Comparison of ENCODE assay signal across 9 cellular contexts in genomic region chr4:105666693-105667092, GRCh38. TPM values are rescaled to one million over a fixed set of nuclear protein-coding genes. Genes with fewer than 3 reads are reported as not detected.
DNase-seq lines count a peak whose midpoint lies in the region; ATAC-seq and TF ChIP-seq lines count a peak whose summit lies in the region.
"Had no signal": no experiment of that assay in that cellular context is flagged by ENCODE, and none has a peak within 500 bp of the region (broad histone marks: within the 10 kb centered on the region; RNA-seq: fewer than 3 reads in every experiment).

No MANE protein-coding gene starts in this region.

- no peak overlapping the region for H3K27ac ChIP-seq in testis

- intact Hi-C loops in testis (cut with DNase I; ENCODE audit: low total_unique reads): no loop called here

- no peak for TF ChIP-seq POLR2A in testis (IDR thresholded peaks at IDR 0.05)

- 57 to 62% methylated on average over 5 of the region's 5 CpGs for WGBS in testis, 2 donors

- H3K4me1 ChIP-seq in testis: no peaks in the 10 kb centered on the region

- H3K27me3 ChIP-seq in testis: no peaks in the 10 kb centered on the region

- H3K36me3 ChIP-seq in testis (ENCODE audit: low read depth, missing control alignments): no peaks in the 10 kb centered on the region

- TF ChIP-seq CTCF in glutamatergic neuron (IDR thresholded peaks at IDR 0.05; ENCODE audit: partially characterized antibody, unreplicated experiment): no peak
- no peak for TF ChIP-seq CTCF in testis (IDR thresholded peaks at IDR 0.05)

- no peaks in the 10 kb centered on the region for H3K27me3 Mint-ChIP-seq in glutamatergic neuron (ENCODE audit: unreplicated experiment)

- H3K4me3 Mint-ChIP-seq in glutamatergic neuron (ENCODE audit: unreplicated experiment): no peak overlapping the region
- H3K4me3 Mint-ChIP-seq: activated naive CD4-positive, alpha-beta T cell treated with anti-CD3 and anti-CD28 coated beads, Interleukin-2, amount 50 U/mL, for 24 hours had no signal

- ATAC-seq in HG03066 (IDR thresholded peaks at IDR 0.05; ENCODE audit: low read depth, unreplicated experiment): peak; percentile 65
- no peak for ATAC-seq in HG03139 (IDR thresholded peaks at IDR 0.05; ENCODE audit: unreplicated experiment)
- ATAC-seq in HG02973 (IDR thresholded peaks at IDR 0.05; ENCODE audit: unreplicated experiment): no peak

- H3K4me3 ChIP-seq in testis: no peak overlapping the region

- no peak overlapping the region for H3K27ac Mint-ChIP-seq in glutamatergic neuron (ENCODE audit: unreplicated experiment)
- H3K27ac Mint-ChIP-seq: activated naive CD4-positive, alpha-beta T cell treated with anti-CD3 and anti-CD28 coated beads, Interleukin-2, amount 50 U/mL, for 24 hours had no signal

- peak; percentile 11 for DNase-seq in DMS 273 treated with DMSO at 0.1 percent for 48 hours (lab: John Stamatoyannopoulos, UW)
- peak; percentile 62 for DNase-seq in SK-MEL-5 (ENCODE audit: low read depth, low spot score)
- peak; percentile 71 for DNase-seq in iris pigment epithelial cell (ENCODE audit: low read depth)
- no peak for DNase-seq in glutamatergic neuron
- DNase-seq in testis: no peak

- H3K9me3 ChIP-seq in testis: no peaks in the 10 kb centered on the region

- in situ Hi-C loops in SK-MEL-5 (cut with HindIII; ENCODE audit: low pct_unique_long_range_greater_than_20kb, low sequenced_read_pairs): no loop called here

- no peaks in the 10 kb centered on the region for H3K9me3 Mint-ChIP-seq in glutamatergic neuron (ENCODE audit: unreplicated experiment)
- H3K9me3 Mint-ChIP-seq: activated naive CD4-positive, alpha-beta T cell treated with anti-CD3 and anti-CD28 coated beads, Interleukin-2, amount 50 U/mL, for 24 hours had no signal

- no peaks in the 10 kb centered on the region for H3K4me1 Mint-ChIP-seq in glutamatergic neuron (ENCODE audit: low read depth, unreplicated experiment)
- H3K4me1 Mint-ChIP-seq: activated naive CD4-positive, alpha-beta T cell treated with anti-CD3 and anti-CD28 coated beads, Interleukin-2, amount 50 U/mL, for 24 hours had no signal

- H3K36me3 Mint-ChIP-seq in glutamatergic neuron (ENCODE audit: unreplicated experiment): no peaks in the 10 kb centered on the region
- H3K36me3 Mint-ChIP-seq: activated naive CD4-positive, alpha-beta T cell treated with anti-CD3 and anti-CD28 coated beads, Interleukin-2, amount 50 U/mL, for 24 hours had no signal

RNA-seq across cellular contexts. Expression of gene INTS12, which starts 41.8 kb away (rescaled TPM):
- 15.2 and 23.2 TPM in 2 replicates for total RNA-seq in SK-MEL-5 (2014; rRNA removed; shearing (Covaris generic))
- polyA plus RNA-seq in SK-MEL-5 (2015; cell fraction: cytosol; rRNA removed): 19.5 and 20.4 TPM in 2 replicates
- polyA plus RNA-seq in SK-MEL-5 (2015; cell fraction: nucleus; rRNA removed): 21.2 and 59.0 TPM in 2 replicates
- total RNA-seq in glutamatergic neuron (ENCODE audit: unreplicated experiment) (23.5 TPM), testis (10 to 100 TPM; 22.3 to 23.2 TPM)
- 27.9 TPM for polyA plus RNA-seq in testis (ENCODE audit: insufficient read depth, low read depth, low replicate concordance)

RNA-seq across cellular contexts. Expression of gene GSTCD, which starts 41.9 kb away (rescaled TPM):
- total RNA-seq in SK-MEL-5 (2014; rRNA removed; shearing (Covaris generic)): 11.5 and 12.2 TPM in 2 replicates
- 7.6 and 13.3 TPM in 2 replicates for polyA plus RNA-seq in SK-MEL-5 (2015; cell fraction: cytosol; rRNA removed)
- 5.5 and 11.4 TPM in 2 replicates for polyA plus RNA-seq in SK-MEL-5 (2015; cell fraction: nucleus; rRNA removed)
- total RNA-seq in glutamatergic neuron (ENCODE audit: unreplicated experiment): 13.9 TPM
- total RNA-seq in testis: 10 to 100 TPM; 19.3 to 36.5 TPM
- 18.1 TPM for polyA plus RNA-seq in testis (ENCODE audit: insufficient read depth, low read depth, low replicate concordance)

Comparison
In these comparisons a context has a peak if more than half of its experiments do, and no peak if none do; other contexts are left out.
1. DNase-seq: peak in DMS 273 treated with DMSO at 0.1 percent for 48 hours (single experiment), SK-MEL-5 (single experiment) and iris pigment epithelial cell (single experiment); none in glutamatergic neuron (single experiment) and testis (single experiment).